9 cellular contexts compared by ENCODE assay signal in the genomic region with DNA sequence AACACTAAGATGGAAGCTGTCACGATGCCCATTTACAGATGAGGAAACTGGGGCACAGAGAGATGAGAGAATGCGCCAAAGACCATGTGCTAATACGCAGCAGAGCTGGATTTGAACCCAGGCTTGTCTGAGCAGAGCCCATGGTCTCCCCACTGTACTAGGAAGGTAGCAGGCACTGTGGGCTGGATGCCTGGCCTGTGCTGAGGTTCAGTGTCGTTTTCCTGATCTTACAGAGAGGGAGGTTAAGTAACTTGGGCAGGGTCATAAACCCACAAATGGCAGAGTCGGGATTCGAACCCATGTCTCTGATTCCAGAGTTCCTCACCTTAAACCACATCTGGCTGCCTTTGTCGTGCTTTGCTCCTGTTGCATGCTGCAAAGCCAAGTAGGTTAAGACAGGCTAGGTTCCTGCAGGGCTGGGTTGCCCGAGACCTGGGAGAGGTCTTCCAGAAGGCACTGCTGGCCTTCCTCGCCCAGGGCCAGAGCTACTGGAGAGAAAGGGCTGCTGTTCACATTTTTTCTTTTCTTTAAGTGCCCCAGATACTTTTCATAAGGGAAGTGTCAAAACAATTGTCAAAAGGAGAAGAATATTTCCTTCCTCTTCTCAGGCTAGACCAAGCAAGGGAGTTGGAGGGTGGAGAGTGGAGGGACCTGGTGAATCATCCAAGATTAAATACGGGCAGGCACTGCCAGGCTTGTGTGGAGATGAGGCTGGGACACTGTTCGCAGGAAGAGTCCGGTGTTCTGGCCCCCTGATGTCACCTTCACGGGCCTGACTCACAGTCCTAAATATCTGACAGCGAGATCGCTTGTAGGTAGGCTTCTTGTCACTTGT. TPM values are rescaled to one million over a fixed set of nuclear protein-coding genes. Genes with fewer than 3 reads are reported as not detected.
DNase-seq lines count a peak whose midpoint lies in the region; ATAC-seq and TF ChIP-seq lines count a peak whose summit lies in the region.
"Had no signal": no experiment of that assay in that cellular context is flagged by ENCODE, and none has a peak within 500 bp of the region (broad histone marks: within the 10 kb centered on the region; RNA-seq: fewer than 3 reads in every experiment).

No MANE protein-coding gene starts in this region.

- H3K9me3 Mint-ChIP-seq in activated CD4-positive, alpha-beta memory T cell treated with anti-CD3 and anti-CD28 coated beads for 36 hours = no peaks in the 10 kb centered on the region
- no peaks in the 10 kb centered on the region for H3K9me3 Mint-ChIP-seq in activated T-cell treated with anti-CD3 and anti-CD28 coated beads, Interleukin-2, amount 50 U/mL, for 72 hours
- H3K9me3 Mint-ChIP-seq: T-helper 1 cell treated with Interleukin-12 subunit alpha and Interleukin-12 subunit beta and Interleukin-4 antibody, amounts not matched to agents 30 μg/mL and 1 μg/mL, for 36 hours had no signal

- CTCF ChIA-PET in HCT116 (lab: Charles Lee) = no interaction called here
- CTCF ChIA-PET in activated CD4-positive, alpha-beta memory T cell treated with anti-CD3 and anti-CD28 coated beads for 36 hours (lab: Charles Lee) = no interaction called here

- no peak overlapping the region for H2AFZ ChIP-seq in HCT116 (ENCODE audit: low read depth, low read length, poor library complexity, severe bottlenecking)

- no peak for TF ChIP-seq CTCF in HCT116 (IDR thresholded peaks at IDR 0.05 in 2 of 3, conservative IDR thresholded peaks at IDR 0.05 in 1 of 3; ENCODE audit: borderline replicate concordance in 1 of 3, insufficient read depth in 1 of 3, low read depth in 2 of 3, low read length in 2 of 3)
- no peak for TF ChIP-seq CTCF in gastroesophageal sphincter (IDR thresholded peaks at IDR 0.05)

- no peak for TF ChIP-seq EP300 in gastroesophageal sphincter (IDR thresholded peaks at IDR 0.05)

- H3K27me3 ChIP-seq in HCT116 (ENCODE audit: insufficient read depth, low read length) = no peaks in the 10 kb centered on the region
- no peaks in the 10 kb centered on the region for H3K27me3 ChIP-seq in gastroesophageal sphincter

- no peak for DNase-seq in HCT116 (ENCODE audit: low read depth, low spot score)
- DNase-seq in T-helper 17 cell = no peak
- DNase-seq in retina = peak; percentile 40
- no peak for DNase-seq in NCI-H2196 treated with DMSO at 0.1 percent for 48 hours (lab: John Stamatoyannopoulos, UW; ENCODE audit: unreplicated experiment)
- DNase-seq in germinal center (ENCODE audit: low spot score) = no peak
- DNase-seq in activated CD4-positive, alpha-beta memory T cell treated with anti-CD3 and anti-CD28 coated beads for 36 hours = no peak
- no peak for DNase-seq in activated T-cell treated with anti-CD3 and anti-CD28 coated beads, Interleukin-2, amount 50 U/mL, for 72 hours

- peaks cover 5% of the 10 kb centered on the region; the same call in 1 of the 2 replicates for H4K20me1 ChIP-seq in HCT116 (ENCODE audit: insufficient read depth)

- POLR2A ChIA-PET in HCT116 (lab: Charles Lee) = no interaction called here
- POLR2A ChIA-PET in activated CD4-positive, alpha-beta memory T cell treated with anti-CD3 and anti-CD28 coated beads for 36 hours (lab: Charles Lee) = no interaction called here

- peak overlapping the region; percentile 34 for H3K27ac Mint-ChIP-seq in T-helper 17 cell
- H3K27ac Mint-ChIP-seq in activated CD4-positive, alpha-beta memory T cell treated with anti-CD3 and anti-CD28 coated beads for 36 hours = no peak overlapping the region
- H3K27ac Mint-ChIP-seq in activated T-cell treated with anti-CD3 and anti-CD28 coated beads, Interleukin-2, amount 50 U/mL, for 72 hours = no peak overlapping the region
- H3K27ac Mint-ChIP-seq: T-helper 1 cell treated with Interleukin-12 subunit alpha and Interleukin-12 subunit beta and Interleukin-4 antibody, amounts not matched to agents 30 μg/mL and 1 μg/mL, for 36 hours had no signal

- H3K4me1 Mint-ChIP-seq in T-helper 17 cell = peaks cover 26% of the 10 kb centered on the region
- H3K4me1 Mint-ChIP-seq in activated CD4-positive, alpha-beta memory T cell treated with anti-CD3 and anti-CD28 coated beads for 36 hours (ENCODE audit: low read depth) = peaks cover 48% of the 10 kb centered on the region
- peaks cover 51% of the 10 kb centered on the region for H3K4me1 Mint-ChIP-seq in activated T-cell treated with anti-CD3 and anti-CD28 coated beads, Interleukin-2, amount 50 U/mL, for 72 hours (ENCODE audit: low read depth)

- H3K9ac ChIP-seq in HCT116 (ENCODE audit: low read length) = peak overlapping the region; percentile 19; the same call in 1 of the 2 replicates

- H3K27ac ChIP-seq in HCT116 (ENCODE audit: low read depth, low read length) (peak overlapping the region; percentile 2), gastroesophageal sphincter (peak overlapping the region in 3 of 4 donors; percentile 89 to 90 (median 89))

- peak overlapping the region; percentile 48 for H3K4me2 ChIP-seq in HCT116 (ENCODE audit: low read length)

- RAD21 ChIA-PET in HCT116 (lab: Charles Lee; ENCODE audit: low non-redundant PET in 1 of 2, low total read pairs in 2 of 2, uncharacterized antibody in 2 of 2, unreplicated experiment in 2 of 2) = no interaction called here

- ATAC-seq in HCT116 (peak; percentile 33), T-helper 17 cell (no peak), gastroesophageal sphincter (peak; percentile 17)
- no peak for ATAC-seq in activated T-cell treated with anti-CD3 and anti-CD28 coated beads, Interleukin-2, amount 50 U/mL, for 72 hours (replicated peaks in 1 of 2)

- no peaks in the 10 kb centered on the region for H3K27me3 Mint-ChIP-seq in T-helper 17 cell
- H3K27me3 Mint-ChIP-seq in activated CD4-positive, alpha-beta memory T cell treated with anti-CD3 and anti-CD28 coated beads for 36 hours = peaks cover 15% of the 10 kb centered on the region
- peaks cover 57% of the 10 kb centered on the region for H3K27me3 Mint-ChIP-seq in activated T-cell treated with anti-CD3 and anti-CD28 coated beads, Interleukin-2, amount 50 U/mL, for 72 hours (ENCODE audit: low read depth)

- H3K36me3 ChIP-seq in HCT116 (ENCODE audit: control insufficient read depth in 1 of 2, insufficient read depth in 2 of 2, low read length in 2 of 2) = no peaks in the 10 kb centered on the region
- H3K36me3 ChIP-seq in gastroesophageal sphincter = peaks cover 0 to 4% of the 10 kb centered on the region in 2 donors

- peak overlapping the region; percentile 98 for H3K4me3 Mint-ChIP-seq in T-helper 17 cell
- H3K4me3 Mint-ChIP-seq in activated CD4-positive, alpha-beta memory T cell treated with anti-CD3 and anti-CD28 coated beads for 36 hours = no peak overlapping the region
- H3K4me3 Mint-ChIP-seq in activated T-cell treated with anti-CD3 and anti-CD28 coated beads, Interleukin-2, amount 50 U/mL, for 72 hours = no peak overlapping the region
- H3K4me3 Mint-ChIP-seq: T-helper 1 cell treated with Interleukin-12 subunit alpha and Interleukin-12 subunit beta and Interleukin-4 antibody, amounts not matched to agents 30 μg/mL and 1 μg/mL, for 36 hours had no signal

- H3K4me1 ChIP-seq in HCT116 (ENCODE audit: control insufficient read depth in 1 of 2, insufficient read depth in 2 of 2, low read length in 2 of 2) = peaks cover 31 to 48% of the 10 kb centered on the region in 2 experiments
- peaks cover 0 to 89% (median 25%) of the 10 kb centered on the region in 3 donors for H3K4me1 ChIP-seq in gastroesophageal sphincter

- H3K9me2 ChIP-seq in HCT116 (ENCODE audit: insufficient read depth) = no peaks in the 10 kb centered on the region

- H3K79me2 ChIP-seq in HCT116 (ENCODE audit: insufficient read depth, low read length) = peaks cover 76% of the 10 kb centered on the region

- WGBS in gastroesophageal sphincter (ENCODE audit: low coverage in 1 of 2), 2 donors = 48 to 50% methylated on average over 7 of the region's 15 CpGs

- TF ChIP-seq RAD21 in HCT116 (IDR thresholded peaks at IDR 0.05; ENCODE audit: low read depth) = no peak

- BruUV-seq in HCT116 (replicated peaks; lab: Mats Ljungman, UMichigan) = no TSS peak

- H3K9me3 ChIP-seq in HCT116 (ENCODE audit: control insufficient read depth in 1 of 2, insufficient read depth in 1 of 2, low read depth in 1 of 2, low read length in 2 of 2) (no peaks in the 10 kb centered on the region), T-helper 17 cell (ENCODE audit: control insufficient read depth, low read length, poor library complexity, severe bottlenecking) (no peaks in the 10 kb centered on the region), gastroesophageal sphincter (no peaks in the 10 kb centered on the region)

- H3K36me3 Mint-ChIP-seq in T-helper 17 cell (ENCODE audit: low read depth) = peaks cover 3% of the 10 kb centered on the region
- H3K36me3 Mint-ChIP-seq in activated CD4-positive, alpha-beta memory T cell treated with anti-CD3 and anti-CD28 coated beads for 36 hours = peaks cover 2% of the 10 kb centered on the region
- H3K36me3 Mint-ChIP-seq in activated T-cell treated with anti-CD3 and anti-CD28 coated beads, Interleukin-2, amount 50 U/mL, for 72 hours (ENCODE audit: insufficient read depth in 2 of 2) = peaks cover 1 to 2% of the 10 kb centered on the region in 2 donors

- TF ChIP-seq POLR2A in HCT116 (IDR thresholded peaks at IDR 0.05; ENCODE audit: borderline replicate concordance, extremely low read depth, insufficient read depth, insufficient read length) = no peak
- no peak for TF ChIP-seq POLR2A in gastroesophageal sphincter (IDR thresholded peaks at IDR 0.05)

- intact Hi-C loops in HCT116 (cut with micrococcal nuclease) = no loop called here
- intact Hi-C loops in activated CD4-positive, alpha-beta memory T cell treated with anti-CD3 and anti-CD28 coated beads for 36 hours (cut with micrococcal nuclease) = no loop called here

- H3K4me3 ChIP-seq in HCT116 (replicated peaks in 1 of 2; ENCODE audit: low read depth in 1 of 2, low read length in 2 of 2) (no peak overlapping the region), gastroesophageal sphincter (no peak overlapping the region)

TF ChIP-seq in HCT116, 20 proteins besides CTCF, POLR2A, EP300 and RAD21 (continues in another document):
- no peak for TF ChIP-seq SP1 (IDR thresholded peaks at IDR 0.05; ENCODE audit: low read depth)

RNA-seq across cellular contexts. Expression of a gene that starts 3.2 kb away (rescaled TPM):
- 40.8 TPM for total RNA-seq in HCT116 (2021; ENCODE audit: unreplicated experiment)
- 55.8 and 65.2 TPM in 2 replicates for polyA plus RNA-seq in HCT116 (2012)
- total RNA-seq in T-helper 17 cell = 10 to 100 TPM in 1 of 2 donors, 1 to 10 TPM in 1; 7.8 to 12.7 TPM
- total RNA-seq in gastroesophageal sphincter = 10 to 100 TPM; 13.2 to 31.7 (median 19.3) TPM
- 10 to 100 TPM; 16.1 to 18.8 TPM for total RNA-seq in activated CD4-positive, alpha-beta memory T cell treated with anti-CD3 and anti-CD28 coated beads for 36 hours
- total RNA-seq in activated T-cell treated with anti-CD3 and anti-CD28 coated beads, Interleukin-2, amount 50 U/mL, for 72 hours = 1 to 10 TPM; 8.1 to 8.5 TPM

Comparison
In these comparisons a context has a peak if more than half of its experiments do, and no peak if none do; other contexts are left out.
1. ATAC-seq: peak in HCT116 (single experiment) and gastroesophageal sphincter (single experiment); none in T-helper 17 cell (single experiment) and activated T-cell treated with anti-CD3 and anti-CD28 coated beads, Interleukin-2, amount 50 U/mL, for 72 hours (0 of 2).